8 cellular contexts compared by ENCODE assay signal in genomic region chr12:103840881-103841689, GRCh38. TPM values are rescaled to one million over a fixed set of nuclear protein-coding genes. Genes with fewer than 3 reads are reported as not detected.
DNase-seq lines count a peak whose midpoint lies in the region; ATAC-seq and TF ChIP-seq lines count a peak whose summit lies in the region.

Gene NT5DC3, minus strand, starts transcription at chr12:103841234. Its CDS starts 78 bp downstream, at chr12:103841156.

- peak within 1 kb of the TSS; percentile 79 for H3K9ac ChIP-seq in OCI-LY1 (ENCODE audit: low read length)
- peak within 1 kb of the TSS; percentile 91 for H3K9ac ChIP-seq in muscle layer of colon (ENCODE audit: low read length)

- H3K36me3 ChIP-seq in OCI-LY1 (ENCODE audit: insufficient read depth, low read length) (no peaks in the 10 kb centered on the region), muscle layer of colon (ENCODE audit: insufficient read depth, low read length) (no peaks in the 10 kb centered on the region)

- H2AFZ ChIP-seq in OCI-LY1 (ENCODE audit: low read length) = no peak within 1 kb of the TSS

- H3K4me2 ChIP-seq in OCI-LY1 (ENCODE audit: low read length) = peak within 1 kb of the TSS; percentile 68

- H4K20me1 ChIP-seq in OCI-LY1 (ENCODE audit: insufficient read depth, low read length) = no peaks in the 10 kb centered on the region

- TF ChIP-seq POLR2A in erythroblast (IDR thresholded peaks at IDR 0.05; ENCODE audit: low read length) = peak; percentile 9

- H3K4me3 ChIP-seq in OCI-LY1 (ENCODE audit: low read depth, low read length, poor library complexity, severe bottlenecking) = peak within 1 kb of the TSS; percentile 80
- peak within 1 kb of the TSS; percentile 92 to 99 for H3K4me3 ChIP-seq in muscle layer of colon (ENCODE audit: low read depth in 1 of 2, low read length in 2 of 2)

- peak; percentile 76 for ATAC-seq in GM21360 (IDR thresholded peaks at IDR 0.05; ENCODE audit: unreplicated experiment)

- TF ChIP-seq CTCF in OCI-LY1 (IDR thresholded peaks at IDR 0.05; ENCODE audit: low read length) = no peak

- H3F3A ChIP-seq in OCI-LY1 (ENCODE audit: insufficient read depth, low read length) = no peaks in the 10 kb centered on the region

- H3K9me3 ChIP-seq in OCI-LY1 (ENCODE audit: low read length) = no peaks in the 10 kb centered on the region
- H3K9me3 ChIP-seq in muscle layer of colon (ENCODE audit: low read length) = no peaks in the 10 kb centered on the region

- DNase-seq in Caki2 (ENCODE audit: low read depth) = peak; percentile 56
- peak; percentile 80 for DNase-seq in HT-29 (ENCODE audit: low spot score)
- peak; percentile 76 for DNase-seq in activated T-cell treated with anti-CD3 and anti-CD28 coated beads for 48 hours (ENCODE audit: low read depth)
- peak; percentile 89 to 92 for DNase-seq in erythroblast (lab: John Stamatoyannopoulos, UW)
- DNase-seq in stimulated activated CD8-positive, alpha-beta memory T cell treated with anti-CD3 and anti-CD28 coated beads, Interleukin-7, amount 100 ng/mL, for 1 hour (ENCODE audit: low read depth in 2 of 2) = peak; percentile 75

- H3K27me3 ChIP-seq in OCI-LY1 (ENCODE audit: insufficient read depth, low read length) (no peaks in the 10 kb centered on the region), muscle layer of colon (ENCODE audit: control insufficient read depth in 1 of 2, insufficient read depth in 2 of 2, low read length in 2 of 2) (no peaks in the 10 kb centered on the region)

- no peaks in the 10 kb centered on the region for H3K79me2 ChIP-seq in OCI-LY1 (ENCODE audit: insufficient read depth, low read length)

- H3K4me1 ChIP-seq in OCI-LY1 (ENCODE audit: insufficient read depth, low read length, severe bottlenecking) (peaks cover 9% of the 10 kb centered on the region), muscle layer of colon (ENCODE audit: insufficient read depth, low read length) (peaks cover 25% of the 10 kb centered on the region)

- no peaks in the 10 kb centered on the region for H3K9me2 ChIP-seq in OCI-LY1 (ENCODE audit: low read depth, low read length)

- no peak within 1 kb of the TSS for H3K27ac ChIP-seq in OCI-LY1 (ENCODE audit: low read depth, low read length, poor library complexity, severe bottlenecking)
- peak within 1 kb of the TSS; percentile 99 for H3K27ac ChIP-seq in muscle layer of colon (ENCODE audit: low read depth, low read length)

- in situ Hi-C loops in Caki2 (cut with HindIII; ENCODE audit: low pct_unique_long_range_greater_than_20kb, low sequenced_read_pairs) = no loop called here

RNA-seq across cellular contexts. Expression of gene NT5DC3, which starts in this region (rescaled TPM):
- 4.5 and 6.6 TPM in 2 replicates for total RNA-seq in Caki2 (2014; rRNA removed; shearing (Covaris generic); ENCODE audit: low replicate concordance)
- total RNA-seq in HT-29 (2014; rRNA removed; shearing (Covaris generic)) = 7.9 and 9.0 TPM in 2 replicates
